In the genomic region with DNA sequence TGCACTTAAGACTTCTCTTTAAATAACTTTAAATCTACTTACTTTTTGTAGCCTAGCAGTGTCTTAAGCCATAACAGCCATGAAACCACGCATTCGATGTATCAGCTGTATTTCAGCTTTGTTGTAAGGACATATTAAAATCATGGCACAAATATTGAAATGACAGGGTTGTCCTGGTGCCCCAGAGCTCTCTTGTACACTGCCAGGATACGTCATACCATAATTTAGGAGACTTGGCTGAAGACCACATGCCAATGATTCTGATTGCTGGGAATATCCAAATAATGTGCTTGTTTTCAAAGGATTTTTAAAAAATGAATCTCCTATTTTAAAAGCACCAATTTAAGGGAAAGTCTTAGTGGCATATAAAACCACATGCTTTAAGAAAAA, we compare ENCODE assay signal across 24 cellular contexts.
"Had no signal": no experiment of that assay in that cellular context is flagged by ENCODE, and none has a peak within 500 bp of the region (broad histone marks: within the 10 kb centered on the region; RNA-seq: fewer than 3 reads in every experiment).

No MANE protein-coding gene starts in this region.

- H3K4me3 Mint-ChIP-seq: activated naive CD4-positive, alpha-beta T cell treated with anti-CD3 and anti-CD28 coated beads for 36 hours; activated naive CD8-positive, alpha-beta T cell treated with anti-CD3 and anti-CD28 coated beads for 36 hours; nephron; stimulated activated naive CD8-positive, alpha-beta T cell treated with anti-CD3 and anti-CD28 coated beads, Interleukin-15, Interleukin-2, amounts not matched to agents 100 ng/mL and 50 ng/mL, for 24 hours; T-cell had no signal

- H3K36me3 ChIP-seq: adrenal gland, colonic mucosa, right lobe of liver had no signal

- H3K4me1 ChIP-seq: body of pancreas, colonic mucosa, left lung had no signal

- ATAC-seq: body of pancreas, left lung, right lobe of liver, T-cell had no signal

- DNase-seq: activated CD4-positive, alpha-beta T cell treated with anti-CD3 and anti-CD28 coated beads for 4 hours; activated CD4-positive, alpha-beta T cell treated with anti-CD3 and anti-CD28 coated beads, Interleukin-2, amount 50 U/mL, for 4 hours; activated CD8-positive, alpha-beta memory T cell treated with anti-CD3 and anti-CD28 coated beads for 24 hours; activated effector memory CD4-positive, alpha-beta T cell treated with anti-CD3 and anti-CD28 coated beads, Interleukin-2, amount 50 U/mL, for 16 hours; activated naive CD4-positive, alpha-beta T cell treated with anti-CD3 and anti-CD28 coated beads for 36 hours; activated naive CD8-positive, alpha-beta T cell treated with anti-CD3 and anti-CD28 coated beads for 36 hours; adrenal gland; aorta; body of pancreas; cerebellar nuclear complex; colonic mucosa; effector CD8-positive, alpha-beta T cell; glutamatergic neuron; hippocampal formation; left lung; mucosa of descending colon; right lobe of liver; stimulated activated CD4-positive, alpha-beta T cell treated with anti-CD3 and anti-CD28 coated beads, Interleukin-2, amount 100 ng/mL, for 48 hours; T-cell; trophoblast cell had no signal

- H3K9me3 ChIP-seq: adrenal gland, body of pancreas, colonic mucosa, left lung, mucosa of descending colon, neutrophil, right lobe of liver, thoracic aorta had no signal

- H3K4me1 Mint-ChIP-seq: activated naive CD8-positive, alpha-beta T cell treated with anti-CD3 and anti-CD28 coated beads for 36 hours; T-cell had no signal

- H3K27me3 Mint-ChIP-seq: activated naive CD8-positive, alpha-beta T cell treated with anti-CD3 and anti-CD28 coated beads for 36 hours; stimulated activated naive CD8-positive, alpha-beta T cell treated with anti-CD3 and anti-CD28 coated beads, Interleukin-15, Interleukin-2, amounts not matched to agents 100 ng/mL and 50 ng/mL, for 24 hours; T-cell had no signal

- H3K27ac ChIP-seq: adrenal gland, body of pancreas, colonic mucosa, left lung, neutrophil, right lobe of liver, thoracic aorta had no signal

- H3K27me3 ChIP-seq: adrenal gland, body of pancreas, colonic mucosa, left lung, neutrophil, right lobe of liver had no signal

- H3K9me3 Mint-ChIP-seq: activated naive CD4-positive, alpha-beta T cell treated with anti-CD3 and anti-CD28 coated beads for 36 hours; activated naive CD8-positive, alpha-beta T cell treated with anti-CD3 and anti-CD28 coated beads for 36 hours had no signal

- H3K4me3 ChIP-seq: adrenal gland, body of pancreas, colonic mucosa, left lung, mucosa of descending colon, right lobe of liver, thoracic aorta had no signal

- H3K27ac Mint-ChIP-seq: activated naive CD4-positive, alpha-beta T cell treated with anti-CD3 and anti-CD28 coated beads for 36 hours; activated naive CD8-positive, alpha-beta T cell treated with anti-CD3 and anti-CD28 coated beads for 36 hours; nephron; stimulated activated naive CD8-positive, alpha-beta T cell treated with anti-CD3 and anti-CD28 coated beads, Interleukin-15, Interleukin-2, amounts not matched to agents 100 ng/mL and 50 ng/mL, for 24 hours; T-cell had no signal
